In genomic region chr10:26858707-26859034, GRCh38 we compare ENCODE assay signal across 9 cellular contexts. TPM values are rescaled to one million over a fixed set of nuclear protein-coding genes. Genes with fewer than 3 reads are reported as not detected.
DNase-seq lines count a peak whose midpoint lies in the region; ATAC-seq and TF ChIP-seq lines count a peak whose summit lies in the region.
"Had no signal": no experiment of that assay in that cellular context is flagged by ENCODE, and none has a peak within 500 bp of the region (broad histone marks: within the 10 kb centered on the region; RNA-seq: fewer than 3 reads in every experiment).

No MANE protein-coding gene starts in this region.

- H3K27me3 ChIP-seq in CD4-positive, alpha-beta memory T cell (ENCODE audit: insufficient read depth, low read length), result peaks cover under 1% of the 10 kb centered on the region
- no peaks in the 10 kb centered on the region for H3K27me3 ChIP-seq in MM.1S (replicated peaks; ENCODE audit: insufficient read depth, low read length)

- peak overlapping the region; percentile 97 for H3K27ac ChIP-seq in CD4-positive, alpha-beta memory T cell (ENCODE audit: low read depth, low read length)
- H3K27ac ChIP-seq in MM.1S (ENCODE audit: low read length), result peak overlapping the region; percentile 95; the same call in 1 of the 2 replicates

- H3K9me3 Mint-ChIP-seq in CD4-positive, alpha-beta memory T cell, result peaks cover 0 to 4% (median 0%) of the 10 kb centered on the region in 8 donors
- no peaks in the 10 kb centered on the region for H3K9me3 Mint-ChIP-seq in central memory CD8-positive, alpha-beta T cell
- peaks cover 3% of the 10 kb centered on the region for H3K9me3 Mint-ChIP-seq in nephron progenitor cell

- H3K4me3 Mint-ChIP-seq in CD4-positive, alpha-beta memory T cell, result peak overlapping the region; percentile 92 to 100 (median 98)
- H3K4me3 Mint-ChIP-seq in central memory CD8-positive, alpha-beta T cell, result peak overlapping the region; percentile 96
- H3K4me3 Mint-ChIP-seq in nephron progenitor cell, result peak overlapping the region; percentile 100

- H2AFZ ChIP-seq in MM.1S (ENCODE audit: low read length), result no peak overlapping the region

- H3K27ac Mint-ChIP-seq in CD4-positive, alpha-beta memory T cell, result peak overlapping the region; percentile 75 to 98 (median 96)
- peak overlapping the region; percentile 96 for H3K27ac Mint-ChIP-seq in central memory CD8-positive, alpha-beta T cell (ENCODE audit: low read depth)
- H3K27ac Mint-ChIP-seq in nephron progenitor cell, result no peak overlapping the region

- no peaks in the 10 kb centered on the region for H3K9me3 ChIP-seq in CD4-positive, alpha-beta memory T cell (ENCODE audit: control insufficient read depth in 1 of 2, low read length in 2 of 2)
- H3K9me3 ChIP-seq in MM.1S (replicated peaks; ENCODE audit: insufficient read depth, low read length), result peaks cover 4% of the 10 kb centered on the region; the same call in 1 of the 2 replicates

- no peaks in the 10 kb centered on the region for H3K9me2 ChIP-seq in MM.1S (replicated peaks; ENCODE audit: insufficient read depth, low read length)

- no peak for TF ChIP-seq CTCF in MM.1S (IDR thresholded peaks at IDR 0.05; ENCODE audit: low read length)
- no peak for TF ChIP-seq CTCF in nephron progenitor cell (IDR thresholded peaks at IDR 0.05)

- peak overlapping the region; percentile 46 for H3K4me2 ChIP-seq in MM.1S (ENCODE audit: low read depth, low read length)

- intact Hi-C loops in CD4-positive, alpha-beta memory T cell (cut with micrococcal nuclease), result loop anchor here (5.0 kb wide), 1 partner anchor 36 kb away; no protein-coding TSS in a partner anchor

- peak overlapping the region in 1 of 2 donors; percentile 13 for H3K4me3 ChIP-seq in CD4-positive, alpha-beta memory T cell (ENCODE audit: low read length in 2 of 2)
- H3K4me3 ChIP-seq in MM.1S (ENCODE audit: low read length), result peak overlapping the region; percentile 92

- H3K4me1 Mint-ChIP-seq in CD4-positive, alpha-beta memory T cell, result peaks cover 36 to 71% (median 52%) of the 10 kb centered on the region in 4 donors
- peaks cover 47% of the 10 kb centered on the region for H3K4me1 Mint-ChIP-seq in central memory CD8-positive, alpha-beta T cell
- H3K4me1 Mint-ChIP-seq in nephron progenitor cell, result peaks cover 26% of the 10 kb centered on the region

- no peak for DNase-seq in CD4-positive, alpha-beta memory T cell
- DNase-seq in MM.1S (peak; percentile 9), nephron progenitor cell (no peak), DMS79 treated with DMSO at 0.1 percent for 48 hours (lab: John Stamatoyannopoulos, UW) (no peak), hepatic stellate cell (ENCODE audit: low spot score) (no peak), HPDE6-E6E7 (ENCODE audit: extremely low spot score) (no peak), NCI-H2029 (lab: John Stamatoyannopoulos, UW) (no peak)
- no peak for DNase-seq in central memory CD8-positive, alpha-beta T cell (ENCODE audit: low spot score in 2 of 2)
- DNase-seq: NCI-H226 had no signal

- peak overlapping the region; percentile 89; the same call in 1 of the 2 replicates for H3K9ac ChIP-seq in MM.1S (ENCODE audit: low read length)

- peaks cover 3% of the 10 kb centered on the region in 2 donors for H3K27me3 Mint-ChIP-seq in CD4-positive, alpha-beta memory T cell
- peaks cover 8% of the 10 kb centered on the region for H3K27me3 Mint-ChIP-seq in central memory CD8-positive, alpha-beta T cell
- H3K27me3 Mint-ChIP-seq in nephron progenitor cell (ENCODE audit: low read depth, poor library complexity), result peaks cover 3% of the 10 kb centered on the region

- H4K20me1 ChIP-seq in MM.1S (ENCODE audit: insufficient read depth, low read length), result peaks cover 31% of the 10 kb centered on the region

- POLR2A ChIA-PET in CD4-positive, alpha-beta memory T cell (lab: Charles Lee; ENCODE audit: partially characterized antibody), result no interaction called here

- H3F3A ChIP-seq in MM.1S (ENCODE audit: insufficient read depth, low read length), result peaks cover 30% of the 10 kb centered on the region

- peaks cover 65% of the 10 kb centered on the region for H3K4me1 ChIP-seq in CD4-positive, alpha-beta memory T cell (ENCODE audit: insufficient read depth, low read length)
- peaks cover 13% of the 10 kb centered on the region for H3K4me1 ChIP-seq in MM.1S (ENCODE audit: low read length)

- peaks cover 7 to 18% of the 10 kb centered on the region in 2 donors for H3K36me3 Mint-ChIP-seq in CD4-positive, alpha-beta memory T cell
- peaks cover 19% of the 10 kb centered on the region for H3K36me3 Mint-ChIP-seq in central memory CD8-positive, alpha-beta T cell (ENCODE audit: insufficient read depth)
- peaks cover 11% of the 10 kb centered on the region for H3K36me3 Mint-ChIP-seq in nephron progenitor cell (ENCODE audit: low read depth)

- H3K79me2 ChIP-seq in MM.1S (ENCODE audit: low read length), result peaks cover 71% of the 10 kb centered on the region

- ATAC-seq in central memory CD8-positive, alpha-beta T cell (replicated peaks; ENCODE audit: extremely low read depth, poor library complexity, severe bottlenecking), result no peak

- no peaks in the 10 kb centered on the region for H3K36me3 ChIP-seq in CD4-positive, alpha-beta memory T cell (ENCODE audit: insufficient read depth, low read length)
- H3K36me3 ChIP-seq in MM.1S (replicated peaks; ENCODE audit: insufficient read depth, low read length), result no peaks in the 10 kb centered on the region

- CTCF ChIA-PET in CD4-positive, alpha-beta memory T cell (lab: Charles Lee; ENCODE audit: partially characterized antibody), result no interaction called here

RNA-seq across cellular contexts. Expression of gene ABI1, which starts 2.1 kb away (rescaled TPM):
- total RNA-seq in CD4-positive, alpha-beta memory T cell, result 10 to 100 TPM; 62.2 to 62.5 TPM
- 10 to 100 TPM; 80.2 to 87.6 TPM for polyA plus RNA-seq in CD4-positive, alpha-beta memory T cell
